In genomic region chr20:327946-328563, GRCh38 we compare ENCODE assay signal across 8 cellular contexts. TPM values are rescaled to one million over a fixed set of nuclear protein-coding genes. Genes with fewer than 3 reads are reported as not detected.
DNase-seq lines count a peak whose midpoint lies in the region; ATAC-seq, FAIRE-seq and TF ChIP-seq lines count a peak whose summit lies in the region.

No MANE protein-coding gene starts in this region.

- H3K27ac Mint-ChIP-seq in activated naive CD8-positive, alpha-beta T cell, result peak overlapping the region; percentile 88

- no peaks in the 10 kb centered on the region for H3K9me1 ChIP-seq in keratinocyte (ENCODE audit: control insufficient read depth, extremely low read depth, insufficient read depth, low read length)

- peaks cover 17% of the 10 kb centered on the region for H3K4me1 ChIP-seq in keratinocyte (ENCODE audit: control insufficient read depth, extremely low read depth, insufficient read depth, low read length)

- H3K9me3 ChIP-seq in keratinocyte (ENCODE audit: control insufficient read depth, low read depth, low read length), result no peaks in the 10 kb centered on the region

- DNase-seq in activated CD4-positive, alpha-beta T cell treated with anti-CD3 and anti-CD28 coated beads for 48 hours, result peak; percentile 6
- no peak for DNase-seq in activated CD4-positive, alpha-beta T cell treated with anti-CD3 and anti-CD28 coated beads, Interleukin-2, amount 50 U/mL, for 4 hours
- DNase-seq in keratinocyte (ENCODE audit: low read depth, low spot score) (no peak), NCI-H774 (lab: John Stamatoyannopoulos, UW) (no peak)

- no peaks in the 10 kb centered on the region for H3K9me3 Mint-ChIP-seq in activated naive CD8-positive, alpha-beta T cell (ENCODE audit: low read depth)

- TF ChIP-seq CTCF in keratinocyte (optimal IDR thresholded peaks at IDR 0.05 in 1 of 3, IDR thresholded peaks at IDR 0.05 in 1 of 3, conservative IDR thresholded peaks at IDR 0.05 in 1 of 3; ENCODE audit: extremely low read depth in 1 of 3, insufficient read depth in 2 of 3, low read length in 3 of 3), result no peak

- H3K4me3 Mint-ChIP-seq in activated naive CD8-positive, alpha-beta T cell, result peak overlapping the region; percentile 79

- dilution Hi-C loops in keratinocyte (cut with MboI; ENCODE audit: extremely low pct_ligation_motif_present, low sequenced_read_pairs), result loop anchor here (10.0 kb wide), 1 partner anchor 83 kb away; no protein-coding TSS in a partner anchor

- peak overlapping the region; percentile 97 for H3K9ac ChIP-seq in keratinocyte (ENCODE audit: control insufficient read depth, extremely low read depth, insufficient read depth, low read length)

- no peaks in the 10 kb centered on the region for H3K36me3 Mint-ChIP-seq in activated naive CD8-positive, alpha-beta T cell

- H3K36me3 ChIP-seq in keratinocyte (ENCODE audit: control insufficient read depth in 2 of 2, extremely low read depth in 1 of 2, insufficient read depth in 2 of 2, low read length in 2 of 2), result peaks cover 0 to 2% of the 10 kb centered on the region in 2 experiments

- peaks cover 32% of the 10 kb centered on the region for H3K4me1 Mint-ChIP-seq in activated naive CD8-positive, alpha-beta T cell (ENCODE audit: low read depth)

- H3K4me2 ChIP-seq in keratinocyte (ENCODE audit: control insufficient read depth, extremely low read depth, insufficient read depth, low read depth, low read length), result peak overlapping the region; percentile 89

- H3K79me2 ChIP-seq in keratinocyte (ENCODE audit: control insufficient read depth, insufficient read depth, low read length), result no peaks in the 10 kb centered on the region

- ATAC-seq in GM19328 (IDR thresholded peaks at IDR 0.05; ENCODE audit: unreplicated experiment) (no peak), GM19463 (IDR thresholded peaks at IDR 0.05; ENCODE audit: unreplicated experiment) (no peak)

- FAIRE-seq in keratinocyte (lab: Jason Lieb, UNC), result peak; percentile 17

- H3K27me3 Mint-ChIP-seq in activated naive CD8-positive, alpha-beta T cell, result no peaks in the 10 kb centered on the region

- H2AFZ ChIP-seq in keratinocyte (ENCODE audit: control insufficient read depth, low read length), result no peak overlapping the region

- no peaks in the 10 kb centered on the region for H3K27me3 ChIP-seq in keratinocyte (ENCODE audit: control insufficient read depth, extremely low read depth, insufficient read depth, low read length)

- H4K20me1 ChIP-seq in keratinocyte (ENCODE audit: control insufficient read depth, extremely low read depth, insufficient read depth, low read length), result peaks cover 3% of the 10 kb centered on the region

- H3K27ac ChIP-seq in keratinocyte (ENCODE audit: control insufficient read depth, insufficient read depth, low read length), result peak overlapping the region; percentile 60
- H3K27ac ChIP-seq in temporal lobe (ENCODE audit: low read depth, low read length), result peak overlapping the region; percentile 92

- H3K4me3 ChIP-seq in keratinocyte (ENCODE audit: control insufficient read depth in 2 of 3, extremely low read depth in 1 of 3, insufficient read depth in 2 of 3, low read depth in 1 of 3, low read length in 3 of 3), result peak overlapping the region; percentile 53 to 73 (median 73)

RNA-seq across cellular contexts. Expression of gene SOX12, which starts 2.7 kb away (rescaled TPM):
- polyA plus RNA-seq in keratinocyte, result 1.4 to 3.5 TPM (median 1.9 TPM) in 3 replicates
- polyA plus RNA-seq in keratinocyte (2011; ENCODE audit: low read depth), result 0.54 TPM
- polyA plus RNA-seq in keratinocyte (2011; cell fraction: cytosol; rRNA removed), result 1.7 and 3.5 TPM in 2 replicates
- 5.4 and 7.0 TPM in 2 replicates for polyA plus RNA-seq in keratinocyte (2011; cell fraction: nucleus; rRNA removed)
- 3.0 and 8.8 TPM in 2 replicates for polyA plus RNA-seq in keratinocyte (2012; ENCODE audit: low replicate concordance)
- 1.2 to 4.6 TPM (median 1.3 TPM) in 3 replicates for polyA minus RNA-seq in keratinocyte
- 4.6 TPM for polyA minus RNA-seq in keratinocyte (2011; cell fraction: cytosol; rRNA and poly(A)+ RNA removed)
- 1.7 and 2.2 TPM in 2 replicates for polyA minus RNA-seq in keratinocyte (2011; cell fraction: nucleus; rRNA and poly(A)+ RNA removed)
- total RNA-seq in temporal lobe, result 15.0 TPM

RNA-seq across cellular contexts. Expression of gene NRSN2, which starts 18.9 kb away (rescaled TPM):
- polyA plus RNA-seq in keratinocyte, result 10.4 to 29.0 TPM (median 14.0 TPM) in 3 replicates
- 2.3 TPM for polyA plus RNA-seq in keratinocyte (2011; ENCODE audit: low read depth)
- polyA plus RNA-seq in keratinocyte (2011; cell fraction: cytosol; rRNA removed), result 12.5 and 32.8 TPM in 2 replicates
- polyA plus RNA-seq in keratinocyte (2011; cell fraction: nucleus; rRNA removed), result 15.1 and 26.5 TPM in 2 replicates
- polyA plus RNA-seq in keratinocyte (2012; ENCODE audit: low replicate concordance), result 10.6 and 21.1 TPM in 2 replicates
- polyA minus RNA-seq in keratinocyte, result 8.4 to 20.7 TPM (median 11.2 TPM) in 3 replicates
- 18.6 TPM for polyA minus RNA-seq in keratinocyte (2011; cell fraction: cytosol; rRNA and poly(A)+ RNA removed)
- 9.5 and 10.2 TPM in 2 replicates for polyA minus RNA-seq in keratinocyte (2011; cell fraction: nucleus; rRNA and poly(A)+ RNA removed)
- 32.7 TPM for total RNA-seq in temporal lobe

RNA-seq across cellular contexts. Expression of gene ZCCHC3, which starts 30.7 kb away (rescaled TPM):
- polyA plus RNA-seq in keratinocyte, result 4.9 to 6.8 TPM (median 5.7 TPM) in 3 replicates
- polyA plus RNA-seq in keratinocyte (2011; ENCODE audit: low read depth), result 1.8 TPM
- polyA plus RNA-seq in keratinocyte (2011; cell fraction: cytosol; rRNA removed), result 3.5 and 4.4 TPM in 2 replicates
- 6.5 and 6.8 TPM in 2 replicates for polyA plus RNA-seq in keratinocyte (2011; cell fraction: nucleus; rRNA removed)
- 3.7 and 5.9 TPM in 2 replicates for polyA plus RNA-seq in keratinocyte (2012; ENCODE audit: low replicate concordance)
- polyA minus RNA-seq in keratinocyte, result 3.6 to 5.8 TPM (median 3.7 TPM) in 3 replicates
- 8.1 TPM for polyA minus RNA-seq in keratinocyte (2011; cell fraction: cytosol; rRNA and poly(A)+ RNA removed)
- 3.7 and 4.0 TPM in 2 replicates for polyA minus RNA-seq in keratinocyte (2011; cell fraction: nucleus; rRNA and poly(A)+ RNA removed)
- total RNA-seq in temporal lobe, result 14.3 TPM

RNA-seq across cellular contexts. Expression of gene C20orf96, which starts 37.5 kb away (rescaled TPM):
- polyA plus RNA-seq in keratinocyte, result 3.5 to 4.7 TPM (median 3.6 TPM) in 3 replicates
- 1.1 TPM for polyA plus RNA-seq in keratinocyte (2011; ENCODE audit: low read depth)
- 2.5 and 2.6 TPM in 2 replicates for polyA plus RNA-seq in keratinocyte (2011; cell fraction: cytosol; rRNA removed)
- polyA plus RNA-seq in keratinocyte (2011; cell fraction: nucleus; rRNA removed), result 5.8 and 6.0 TPM in 2 replicates
- polyA plus RNA-seq in keratinocyte (2012; ENCODE audit: low replicate concordance), result 1.8 and 2.2 TPM in 2 replicates
- 0.89 to 2.6 TPM (median 0.96 TPM) in 3 replicates for polyA minus RNA-seq in keratinocyte
- 2.1 TPM for polyA minus RNA-seq in keratinocyte (2011; cell fraction: cytosol; rRNA and poly(A)+ RNA removed)
- polyA minus RNA-seq in keratinocyte (2011; cell fraction: nucleus; rRNA and poly(A)+ RNA removed), result 1.3 and 1.7 TPM in 2 replicates
- total RNA-seq in temporal lobe, result 11.1 TPM

RNA-seq across cellular contexts. Expression of gene TRIB3, which starts 52.5 kb away (rescaled TPM):
- polyA plus RNA-seq in keratinocyte, result 52.6 to 68.4 TPM (median 57.6 TPM) in 3 replicates
- 13.0 TPM for polyA plus RNA-seq in keratinocyte (2011; ENCODE audit: low read depth)
- polyA plus RNA-seq in keratinocyte (2011; cell fraction: cytosol; rRNA removed), result 55.6 and 70.2 TPM in 2 replicates
- 36.6 and 44.0 TPM in 2 replicates for polyA plus RNA-seq in keratinocyte (2011; cell fraction: nucleus; rRNA removed)
- 56.1 and 108 TPM in 2 replicates for polyA plus RNA-seq in keratinocyte (2012; ENCODE audit: low replicate concordance)
- 52.9 to 56.4 TPM (median 53.6 TPM) in 3 replicates for polyA minus RNA-seq in keratinocyte
- polyA minus RNA-seq in keratinocyte (2011; cell fraction: cytosol; rRNA and poly(A)+ RNA removed), result 103 TPM
- 29.4 and 35.6 TPM in 2 replicates for polyA minus RNA-seq in keratinocyte (2011; cell fraction: nucleus; rRNA and poly(A)+ RNA removed)
- 10.3 TPM for total RNA-seq in temporal lobe
